1 cellular context compared by ENCODE assay signal in genomic region chr7:5430612-5430947, GRCh38.
TF ChIP-seq lines count a peak whose summit lies in the region.

No MANE protein-coding gene starts in this region.

TF ChIP-seq in H1, 55 proteins besides CTCF, POLR2A, EP300 and RAD21:
- no peak for TF ChIP-seq USF2 (IDR thresholded peaks at IDR 0.05; ENCODE audit: low read length)
- no peak for TF ChIP-seq BCL11A (IDR thresholded peaks at IDR 0.05; ENCODE audit: low read depth in 2 of 2, low read length in 2 of 2)
- no peak for TF ChIP-seq HDAC6 (IDR thresholded peaks at IDR 0.05; ENCODE audit: low read depth, low read length)
- no peak for TF ChIP-seq SIN3A (conservative IDR thresholded peaks at IDR 0.05 in 1 of 2, IDR thresholded peaks at IDR 0.05 in 1 of 2; ENCODE audit: low read depth in 1 of 2, low read length in 2 of 2)
- no peak for TF ChIP-seq BACH1 (IDR thresholded peaks at IDR 0.05; ENCODE audit: low read length)
- TF ChIP-seq GTF2F1 (IDR thresholded peaks at IDR 0.05; ENCODE audit: borderline replicate concordance, low read depth, low read length): no peak
- no peak for TF ChIP-seq SIX5 (IDR thresholded peaks at IDR 0.05; ENCODE audit: low read depth, low read length)
- TF ChIP-seq SAP30 (IDR thresholded peaks at IDR 0.05; ENCODE audit: insufficient read depth, insufficient replicate concordance, low read length): no peak
- no peak for TF ChIP-seq TBP (IDR thresholded peaks at IDR 0.05; ENCODE audit: low read depth, low read length)
- no peak for TF ChIP-seq CREB1 (IDR thresholded peaks at IDR 0.05)
- no peak for TF ChIP-seq TCF12 (IDR thresholded peaks at IDR 0.05; ENCODE audit: low read depth, low read length)
- no peak for TF ChIP-seq YY1 (IDR thresholded peaks at IDR 0.05; ENCODE audit: low read depth, low read length)
